Comparison of ENCODE assay signal across 13 cellular contexts in the genomic region with DNA sequence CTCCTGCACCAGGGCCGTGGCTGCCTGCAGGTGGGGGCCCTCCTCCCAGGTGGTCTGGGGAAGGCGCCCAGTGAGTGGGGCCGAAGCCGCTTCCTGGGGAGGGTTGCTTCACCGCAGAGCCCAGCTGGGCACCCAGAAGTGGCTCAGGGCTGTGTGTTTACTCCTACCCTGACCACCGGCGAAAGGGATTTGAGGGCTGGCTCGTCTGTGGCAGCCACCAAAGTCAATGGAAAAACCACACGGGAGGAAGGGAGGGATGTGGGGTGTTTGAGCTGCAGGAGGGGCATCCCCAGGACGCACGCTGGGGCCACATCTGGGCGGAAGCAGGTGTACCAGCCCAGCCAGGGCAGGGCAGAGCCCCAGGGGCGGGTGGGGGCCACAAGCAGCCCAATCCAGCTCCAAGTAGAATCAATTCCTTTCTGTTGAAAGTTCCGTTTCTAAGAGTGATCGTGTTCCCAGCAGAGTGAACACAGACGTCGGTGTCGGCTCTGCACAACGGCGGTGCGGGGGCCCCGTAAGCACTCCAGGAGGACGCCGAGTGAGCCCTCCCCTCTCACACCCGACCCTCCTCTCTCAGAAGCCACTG.
DNase-seq lines count a peak whose midpoint lies in the region; ATAC-seq and TF ChIP-seq lines count a peak whose summit lies in the region.
"Had no signal": no experiment of that assay in that cellular context is flagged by ENCODE, and none has a peak within 500 bp of the region (broad histone marks: within the 10 kb centered on the region; RNA-seq: fewer than 3 reads in every experiment).

No MANE protein-coding gene starts in this region.

- ATAC-seq in esophagus mucosa (peak; percentile 30), HG03457 (IDR thresholded peaks at IDR 0.05; ENCODE audit: unreplicated experiment) (no peak)
- ATAC-seq: GM12878, HCT116 had no signal

- H3K4me3 ChIP-seq in NB4 (ENCODE audit: low read depth, low read length) (no peak overlapping the region), spleen (peak overlapping the region in 1 of 8 donors; percentile 44)
- H3K4me3 ChIP-seq: GM12878, upper lobe of left lung had no signal

- H3K36me3 ChIP-seq in spleen, result no peaks in the 10 kb centered on the region
- H3K36me3 ChIP-seq: upper lobe of left lung had no signal

- peaks cover 0 to 12% (median 9%) of the 10 kb centered on the region in 8 donors for H3K9me3 ChIP-seq in spleen

- TF ChIP-seq CTCF in NB4 (IDR thresholded peaks at IDR 0.05; ENCODE audit: low read depth, low read length) (no peak), spleen (IDR thresholded peaks at IDR 0.05 in 8 of 11, conservative IDR thresholded peaks at IDR 0.05 in 3 of 11) (no peak)

- H3K27me3 ChIP-seq in spleen (replicated peaks in 1 of 7), result peaks cover 0 to 42% (median 5%) of the 10 kb centered on the region in 7 donors

- DNase-seq in activated CD8-positive, alpha-beta memory T cell treated with anti-CD3 and anti-CD28 coated beads for 24 hours, result peak; percentile 67
- no peak for DNase-seq in activated CD8-positive, alpha-beta memory T cell treated with anti-CD3 and anti-CD28 coated beads, Interleukin-2, amount 50 U/mL, for 4 hours
- DNase-seq in NB4 (ENCODE audit: low read depth) (peak; percentile 19), spleen (peak; percentile 73), DMS 273 treated with DMSO at 0.1 percent for 48 hours (lab: John Stamatoyannopoulos, UW) (no peak), NCI-H69 (lab: John Stamatoyannopoulos, UW) (no peak)
- DNase-seq: activated CD4-positive, CD25-positive, alpha-beta regulatory T cell; NCI-H774 had no signal

- intact Hi-C loops in spleen (cut with DNase I; ENCODE audit: low total_unique reads), result no loop called here

- TF ChIP-seq POLR2A in NB4 (IDR thresholded peaks at IDR 0.05; ENCODE audit: extremely low read depth, insufficient read length) (no peak), spleen (IDR thresholded peaks at IDR 0.05) (no peak)

- 19 to 39% (median 24%) methylated on average over 16 to 25 of the region's 25 CpGs for WGBS in spleen, 5 donors

- no peak overlapping the region for H3K27ac ChIP-seq in spleen
- H3K27ac ChIP-seq: upper lobe of left lung had no signal

- peaks cover 12 to 49% (median 33%) of the 10 kb centered on the region in 6 donors for H3K4me1 ChIP-seq in spleen

Comparison
In these comparisons a context has a peak if more than half of its experiments do, and no peak if none do; other contexts are left out.
1. DNase-seq: peak in activated CD8-positive, alpha-beta memory T cell treated with anti-CD3 and anti-CD28 coated beads for 24 hours (single experiment), NB4 (single experiment) and spleen (single experiment); none in activated CD8-positive, alpha-beta memory T cell treated with anti-CD3 and anti-CD28 coated beads, Interleukin-2, amount 50 U/mL, for 4 hours (single experiment), DMS 273 treated with DMSO at 0.1 percent for 48 hours (single experiment) and NCI-H69 (single experiment).